In the genomic region with DNA sequence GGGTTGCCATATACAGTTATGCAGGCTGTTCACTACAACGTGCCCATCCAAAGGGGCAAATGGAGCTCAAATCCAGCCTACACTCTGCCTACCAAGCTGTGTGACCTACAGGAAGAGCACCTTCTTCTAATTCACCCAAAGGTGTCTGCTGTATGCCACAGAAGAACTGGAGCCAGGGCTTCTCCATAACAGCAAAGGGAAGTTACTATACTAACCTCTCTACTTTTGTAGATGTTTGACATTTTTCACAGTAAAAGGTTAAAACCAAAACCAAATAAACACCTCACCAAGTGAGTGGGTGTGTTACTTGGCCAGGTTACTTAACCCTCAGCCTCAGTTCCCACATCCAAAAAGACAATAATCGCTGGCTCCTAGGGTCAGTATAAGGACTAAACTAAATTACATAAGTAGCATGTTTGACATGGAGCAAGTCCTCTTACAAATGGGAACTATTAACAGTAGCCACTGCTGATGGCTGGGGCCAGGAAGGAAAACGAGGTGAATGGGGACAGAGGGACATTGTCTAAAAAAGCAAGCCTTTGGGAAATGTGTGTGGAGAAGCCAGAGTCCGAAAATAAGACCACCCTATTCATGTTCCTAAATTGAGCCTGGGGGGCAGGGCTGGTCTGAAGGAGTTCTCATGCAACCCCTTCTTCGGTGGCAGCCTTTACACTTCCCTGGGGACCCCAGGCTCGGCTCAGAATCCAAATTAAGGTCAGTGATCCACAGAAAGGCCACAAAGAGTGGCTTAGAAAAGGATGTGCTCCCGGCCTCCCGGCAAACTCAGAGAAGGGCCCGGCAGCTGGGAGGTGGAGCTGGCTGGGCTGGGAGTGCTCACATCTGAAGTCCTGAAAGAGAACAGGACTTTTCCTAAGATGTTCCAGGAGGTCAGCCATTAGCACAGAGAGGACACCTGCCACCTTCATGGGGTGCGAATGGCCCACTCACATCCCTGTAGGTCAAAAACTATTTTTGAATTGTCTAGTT, we compare ENCODE assay signal across 2 cellular contexts.
TF ChIP-seq lines count a peak whose summit lies in the region.

No MANE protein-coding gene starts in this region.

TF ChIP-seq in HEK293, 187 proteins besides CTCF, POLR2A, EP300 and RAD21 (continued from another document):
- TF ChIP-seq, protein P1, sequence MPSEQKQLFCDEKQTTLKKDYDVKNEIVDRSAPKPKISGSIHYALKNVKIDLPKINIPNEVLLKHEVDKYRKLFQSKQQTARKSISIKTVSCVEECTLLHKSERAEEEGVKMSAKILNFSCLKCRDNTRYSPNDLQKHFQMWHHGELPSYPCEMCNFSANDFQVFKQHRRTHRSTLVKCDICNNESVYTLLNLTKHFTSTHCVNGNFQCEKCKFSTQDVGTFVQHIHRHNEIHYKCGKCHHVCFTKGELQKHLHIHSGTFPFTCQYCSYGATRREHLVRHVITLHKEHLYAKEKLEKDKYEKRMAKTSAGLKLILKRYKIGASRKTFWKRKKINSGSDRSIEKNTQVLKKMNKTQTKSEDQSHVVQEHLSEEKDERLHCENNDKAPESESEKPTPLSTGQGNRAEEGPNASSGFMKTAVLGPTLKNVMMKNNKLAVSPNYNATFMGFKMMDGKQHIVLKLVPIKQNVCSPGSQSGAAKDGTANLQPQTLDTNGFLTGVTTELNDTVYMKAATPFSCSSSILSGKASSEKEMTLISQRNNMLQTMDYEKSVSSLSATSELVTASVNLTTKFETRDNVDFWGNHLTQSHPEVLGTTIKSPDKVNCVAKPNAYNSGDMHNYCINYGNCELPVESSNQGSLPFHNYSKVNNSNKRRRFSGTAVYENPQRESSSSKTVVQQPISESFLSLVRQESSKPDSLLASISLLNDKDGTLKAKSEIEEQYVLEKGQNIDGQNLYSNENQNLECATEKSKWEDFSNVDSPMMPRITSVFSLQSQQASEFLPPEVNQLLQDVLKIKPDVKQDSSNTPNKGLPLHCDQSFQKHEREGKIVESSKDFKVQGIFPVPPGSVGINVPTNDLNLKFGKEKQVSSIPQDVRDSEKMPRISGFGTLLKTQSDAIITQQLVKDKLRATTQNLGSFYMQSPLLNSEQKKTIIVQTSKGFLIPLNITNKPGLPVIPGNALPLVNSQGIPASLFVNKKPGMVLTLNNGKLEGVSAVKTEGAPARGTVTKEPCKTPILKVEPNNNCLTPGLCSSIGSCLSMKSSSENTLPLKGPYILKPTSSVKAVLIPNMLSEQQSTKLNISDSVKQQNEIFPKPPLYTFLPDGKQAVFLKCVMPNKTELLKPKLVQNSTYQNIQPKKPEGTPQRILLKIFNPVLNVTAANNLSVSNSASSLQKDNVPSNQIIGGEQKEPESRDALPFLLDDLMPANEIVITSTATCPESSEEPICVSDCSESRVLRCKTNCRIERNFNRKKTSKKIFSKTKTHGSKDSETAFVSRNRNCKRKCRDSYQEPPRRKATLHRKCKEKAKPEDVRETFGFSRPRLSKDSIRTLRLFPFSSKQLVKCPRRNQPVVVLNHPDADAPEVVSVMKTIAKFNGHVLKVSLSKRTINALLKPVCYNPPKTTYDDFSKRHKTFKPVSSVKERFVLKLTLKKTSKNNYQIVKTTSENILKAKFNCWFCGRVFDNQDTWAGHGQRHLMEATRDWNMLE (tag by site-specific recombination; conservative IDR thresholded peaks at IDR 0.05; ENCODE audit: low read depth): no peak
- TF ChIP-seq, protein P2, sequence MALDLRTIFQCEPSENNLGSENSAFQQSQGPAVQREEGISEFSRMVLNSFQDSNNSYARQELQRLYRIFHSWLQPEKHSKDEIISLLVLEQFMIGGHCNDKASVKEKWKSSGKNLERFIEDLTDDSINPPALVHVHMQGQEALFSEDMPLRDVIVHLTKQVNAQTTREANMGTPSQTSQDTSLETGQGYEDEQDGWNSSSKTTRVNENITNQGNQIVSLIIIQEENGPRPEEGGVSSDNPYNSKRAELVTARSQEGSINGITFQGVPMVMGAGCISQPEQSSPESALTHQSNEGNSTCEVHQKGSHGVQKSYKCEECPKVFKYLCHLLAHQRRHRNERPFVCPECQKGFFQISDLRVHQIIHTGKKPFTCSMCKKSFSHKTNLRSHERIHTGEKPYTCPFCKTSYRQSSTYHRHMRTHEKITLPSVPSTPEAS (tag by site-specific recombination; IDR thresholded peaks at IDR 0.05): no peak
- TF ChIP-seq ZNF677 (tag by site-specific recombination; IDR thresholded peaks at IDR 0.05): no peak
- TF ChIP-seq, protein P3, sequence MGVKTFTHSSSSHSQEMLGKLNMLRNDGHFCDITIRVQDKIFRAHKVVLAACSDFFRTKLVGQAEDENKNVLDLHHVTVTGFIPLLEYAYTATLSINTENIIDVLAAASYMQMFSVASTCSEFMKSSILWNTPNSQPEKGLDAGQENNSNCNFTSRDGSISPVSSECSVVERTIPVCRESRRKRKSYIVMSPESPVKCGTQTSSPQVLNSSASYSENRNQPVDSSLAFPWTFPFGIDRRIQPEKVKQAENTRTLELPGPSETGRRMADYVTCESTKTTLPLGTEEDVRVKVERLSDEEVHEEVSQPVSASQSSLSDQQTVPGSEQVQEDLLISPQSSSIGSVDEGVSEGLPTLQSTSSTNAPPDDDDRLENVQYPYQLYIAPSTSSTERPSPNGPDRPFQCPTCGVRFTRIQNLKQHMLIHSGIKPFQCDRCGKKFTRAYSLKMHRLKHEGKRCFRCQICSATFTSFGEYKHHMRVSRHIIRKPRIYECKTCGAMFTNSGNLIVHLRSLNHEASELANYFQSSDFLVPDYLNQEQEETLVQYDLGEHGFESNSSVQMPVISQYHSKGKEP (tag by site-specific recombination; IDR thresholded peaks at IDR 0.05): no peak
- TF ChIP-seq KLF9 (tag by site-specific recombination; IDR thresholded peaks at IDR 0.05; ENCODE audit: low read depth): no peak
- TF ChIP-seq ZNF768 (tag by site-specific recombination; IDR thresholded peaks at IDR 0.05): no peak
- TF ChIP-seq TCF7L2 (IDR thresholded peaks at IDR 0.05; ENCODE audit: borderline replicate concordance, low read depth, low read length): no peak
TF ChIP-seq in HEK293: peak in this region for 0.

TF ChIP-seq in WTC11, 78 proteins besides CTCF, POLR2A, EP300 and RAD21:
- TF ChIP-seq, protein P4, sequence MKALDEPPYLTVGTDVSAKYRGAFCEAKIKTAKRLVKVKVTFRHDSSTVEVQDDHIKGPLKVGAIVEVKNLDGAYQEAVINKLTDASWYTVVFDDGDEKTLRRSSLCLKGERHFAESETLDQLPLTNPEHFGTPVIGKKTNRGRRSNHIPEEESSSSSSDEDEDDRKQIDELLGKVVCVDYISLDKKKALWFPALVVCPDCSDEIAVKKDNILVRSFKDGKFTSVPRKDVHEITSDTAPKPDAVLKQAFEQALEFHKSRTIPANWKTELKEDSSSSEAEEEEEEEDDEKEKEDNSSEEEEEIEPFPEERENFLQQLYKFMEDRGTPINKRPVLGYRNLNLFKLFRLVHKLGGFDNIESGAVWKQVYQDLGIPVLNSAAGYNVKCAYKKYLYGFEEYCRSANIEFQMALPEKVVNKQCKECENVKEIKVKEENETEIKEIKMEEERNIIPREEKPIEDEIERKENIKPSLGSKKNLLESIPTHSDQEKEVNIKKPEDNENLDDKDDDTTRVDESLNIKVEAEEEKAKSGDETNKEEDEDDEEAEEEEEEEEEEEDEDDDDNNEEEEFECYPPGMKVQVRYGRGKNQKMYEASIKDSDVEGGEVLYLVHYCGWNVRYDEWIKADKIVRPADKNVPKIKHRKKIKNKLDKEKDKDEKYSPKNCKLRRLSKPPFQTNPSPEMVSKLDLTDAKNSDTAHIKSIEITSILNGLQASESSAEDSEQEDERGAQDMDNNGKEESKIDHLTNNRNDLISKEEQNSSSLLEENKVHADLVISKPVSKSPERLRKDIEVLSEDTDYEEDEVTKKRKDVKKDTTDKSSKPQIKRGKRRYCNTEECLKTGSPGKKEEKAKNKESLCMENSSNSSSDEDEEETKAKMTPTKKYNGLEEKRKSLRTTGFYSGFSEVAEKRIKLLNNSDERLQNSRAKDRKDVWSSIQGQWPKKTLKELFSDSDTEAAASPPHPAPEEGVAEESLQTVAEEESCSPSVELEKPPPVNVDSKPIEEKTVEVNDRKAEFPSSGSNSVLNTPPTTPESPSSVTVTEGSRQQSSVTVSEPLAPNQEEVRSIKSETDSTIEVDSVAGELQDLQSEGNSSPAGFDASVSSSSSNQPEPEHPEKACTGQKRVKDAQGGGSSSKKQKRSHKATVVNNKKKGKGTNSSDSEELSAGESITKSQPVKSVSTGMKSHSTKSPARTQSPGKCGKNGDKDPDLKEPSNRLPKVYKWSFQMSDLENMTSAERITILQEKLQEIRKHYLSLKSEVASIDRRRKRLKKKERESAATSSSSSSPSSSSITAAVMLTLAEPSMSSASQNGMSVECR (CRISPR knock-in tag; IDR thresholded peaks at IDR 0.05; ENCODE audit: borderline replicate concordance): no peak
- TF ChIP-seq, protein P5, sequence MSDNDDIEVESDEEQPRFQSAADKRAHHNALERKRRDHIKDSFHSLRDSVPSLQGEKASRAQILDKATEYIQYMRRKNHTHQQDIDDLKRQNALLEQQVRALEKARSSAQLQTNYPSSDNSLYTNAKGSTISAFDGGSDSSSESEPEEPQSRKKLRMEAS (CRISPR knock-in tag; IDR thresholded peaks at IDR 0.05): no peak
- no peak for TF ChIP-seq NFYB (CRISPR knock-in tag; conservative IDR thresholded peaks at IDR 0.05; ENCODE audit: low read depth)
